In genomic region chr9:37800631-37801286, GRCh38 we compare ENCODE assay signal across 1 cellular context.
TF ChIP-seq lines count a peak whose summit lies in the region.

A gene with protein sequence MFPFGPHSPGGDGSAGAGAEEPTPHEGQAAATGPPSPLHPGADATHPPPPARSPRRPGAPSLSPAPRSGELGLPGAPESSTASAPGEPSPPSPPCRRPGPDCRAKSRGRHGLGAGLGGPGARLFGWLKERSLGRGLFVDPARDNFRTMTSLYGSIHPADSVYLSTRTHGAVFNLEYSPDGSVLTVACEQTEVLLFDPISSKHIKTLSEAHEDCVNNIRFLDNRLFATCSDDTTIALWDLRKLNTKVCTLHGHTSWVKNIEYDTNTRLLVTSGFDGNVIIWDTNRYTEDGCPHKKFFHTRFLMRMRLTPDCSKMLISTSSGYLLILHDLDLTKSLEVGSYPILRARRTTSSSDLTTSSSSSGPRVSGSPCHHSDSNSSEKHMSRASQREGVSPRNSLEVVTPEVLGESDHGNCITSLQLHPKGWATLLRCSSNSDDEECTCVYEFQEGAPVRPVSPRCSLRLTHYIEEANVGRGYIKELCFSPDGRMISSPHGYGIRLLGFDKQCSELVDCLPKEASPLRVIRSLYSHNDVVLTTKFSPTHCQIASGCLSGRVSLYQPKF (plus strand): TSS chr9:37800797. CDS start chr9:37800867, 70 bp downstream.

TF ChIP-seq in K562, 482 proteins besides CTCF, POLR2A, EP300 and RAD21 (continued from another document and continues in another):
- TF ChIP-seq ZKSCAN3 (CRISPR knock-in tag; IDR thresholded peaks at IDR 0.05) (no peak), KLF1 (tag; IDR thresholded peaks at IDR 0.05) (peak; percentile 87; the same call in 1 of the 2 replicates), ZBTB33 (CRISPR knock-in tag; IDR thresholded peaks at IDR 0.05) (peak; percentile 65; the same call in 1 of the 2 replicates), ESRRA (IDR thresholded peaks at IDR 0.05; ENCODE audit: borderline replicate concordance, low read depth) (peak; percentile 63), RUNX1 (IDR thresholded peaks at IDR 0.05; ENCODE audit: low read depth) (peak; percentile 90; the same call in 1 of the 2 replicates), GABPB1 (CRISPR knock-in tag; IDR thresholded peaks at IDR 0.05) (peak; percentile 100), NBN (IDR thresholded peaks at IDR 0.05; ENCODE audit: low read depth) (peak; percentile 93), ZNF316 (IDR thresholded peaks at IDR 0.05) (no peak), ZNF143 (CRISPR knock-in tag; IDR thresholded peaks at IDR 0.05) (no peak), MECOM (CRISPR knock-in tag; IDR thresholded peaks at IDR 0.05) (no peak), ESRRB (CRISPR knock-in tag; IDR thresholded peaks at IDR 0.05; ENCODE audit: borderline replicate concordance) (no peak), PTRF (tag; IDR thresholded peaks at IDR 0.05) (no peak), SIN3B (IDR thresholded peaks at IDR 0.05; ENCODE audit: low read depth) (peak; percentile 89), STAG1 (CRISPR knock-in tag; IDR thresholded peaks at IDR 0.05; ENCODE audit: borderline replicate concordance) (no peak; the same call in 1 of the 2 replicates), BDP1 (IDR thresholded peaks at IDR 0.05; ENCODE audit: insufficient read depth, insufficient read length) (no peak), MAZ (CRISPR knock-in tag; conservative IDR thresholded peaks at IDR 0.05 in 1 of 2, IDR thresholded peaks at IDR 0.05 in 1 of 2) (peak; percentile 95 to 99), STAT5B (CRISPR knock-in tag; IDR thresholded peaks at IDR 0.05) (no peak), POLR3G (IDR thresholded peaks at IDR 0.05; ENCODE audit: extremely low read depth, insufficient read length, insufficient replicate concordance) (no peak), GTF2E2 (tag; IDR thresholded peaks at IDR 0.05) (peak; percentile 87), MYBL2 (IDR thresholded peaks at IDR 0.05; ENCODE audit: low read depth) (no peak), MYBL2 (CRISPR knock-in tag; IDR thresholded peaks at IDR 0.05; ENCODE audit: borderline replicate concordance) (no peak; the same call in 1 of the 2 replicates), ETV5 (CRISPR knock-in tag; IDR thresholded peaks at IDR 0.05; ENCODE audit: low read depth) (peak; percentile 88; the same call in 1 of the 2 replicates), DACH1 (IDR thresholded peaks at IDR 0.05; ENCODE audit: partially characterized antibody) (peak; percentile 56), GABPA (tag; conservative IDR thresholded peaks at IDR 0.05; ENCODE audit: low read depth) (peak; percentile 100), ZNF384 (IDR thresholded peaks at IDR 0.05; ENCODE audit: low read depth, low read length) (peak; percentile 65; the same call in 1 of the 2 replicates), ZNF584 (CRISPR knock-in tag; IDR thresholded peaks at IDR 0.05; ENCODE audit: low read depth) (no peak), ZNF444 (CRISPR knock-in tag; IDR thresholded peaks at IDR 0.05) (0 out of 2 replicates have a peak, but pooled peaks have one; percentile 6), MCM5 (IDR thresholded peaks at IDR 0.05; ENCODE audit: low read depth) (no peak), GTF3C2 (IDR thresholded peaks at IDR 0.05; ENCODE audit: borderline replicate concordance, extremely low read depth, insufficient read length) (no peak), NFYB (IDR thresholded peaks at IDR 0.05; ENCODE audit: extremely low read depth, insufficient read length) (no peak), CHD4 (IDR thresholded peaks at IDR 0.05; ENCODE audit: insufficient read depth, insufficient replicate concordance, low read depth, low read length, poor library complexity, severe bottlenecking) (no peak), POU5F1 (IDR thresholded peaks at IDR 0.05; ENCODE audit: borderline replicate concordance, low read depth, low read length, partially characterized antibody) (no peak), SAFB (IDR thresholded peaks at IDR 0.05; ENCODE audit: borderline replicate concordance, low read depth, low read length) (no peak), MXI1 (IDR thresholded peaks at IDR 0.05; ENCODE audit: low read depth, low read length) (peak; percentile 67; the same call in 1 of the 2 replicates), ZSCAN32 (CRISPR knock-in tag; IDR thresholded peaks at IDR 0.05) (no peak), ZNF121 (CRISPR knock-in tag; conservative IDR thresholded peaks at IDR 0.05) (no peak), XRCC4 (IDR thresholded peaks at IDR 0.05; ENCODE audit: extremely low read depth, insufficient read depth, insufficient read length) (no peak), ZNF75A (CRISPR knock-in tag; IDR thresholded peaks at IDR 0.05) (no peak), DMBX1 (CRISPR knock-in tag; IDR thresholded peaks at IDR 0.05; ENCODE audit: borderline replicate concordance) (peak; percentile 57), ZNF274 (IDR thresholded peaks at IDR 0.05; ENCODE audit: borderline replicate concordance, low read depth, low read length) (no peak), FOS (IDR thresholded peaks at IDR 0.05; ENCODE audit: extremely low read depth, insufficient read length) (no peak), ZBTB17 (CRISPR knock-in tag; IDR thresholded peaks at IDR 0.05) (peak; percentile 64; the same call in 1 of the 2 replicates), ZNF589 (CRISPR knock-in tag; IDR thresholded peaks at IDR 0.05; ENCODE audit: low read depth) (no peak), MBD2 (IDR thresholded peaks at IDR 0.05; ENCODE audit: borderline replicate concordance, low read depth) (peak; percentile 80; the same call in 1 of the 2 replicates), PTBP1 (IDR thresholded peaks at IDR 0.05; ENCODE audit: low read depth, low read length) (no peak), SMAD3 (CRISPR knock-in tag; conservative IDR thresholded peaks at IDR 0.05) (peak; percentile 71; the same call in 1 of the 2 replicates), E2F5 (CRISPR knock-in tag; IDR thresholded peaks at IDR 0.05) (0 out of 2 replicates have a peak, but pooled peaks have one; percentile 5), ZNF830 (CRISPR knock-in tag; IDR thresholded peaks at IDR 0.05) (peak; percentile 97), PATZ1 (CRISPR knock-in tag; IDR thresholded peaks at IDR 0.05; ENCODE audit: borderline replicate concordance) (peak; percentile 79; the same call in 1 of the 2 replicates), GATAD2A (IDR thresholded peaks at IDR 0.05) (peak; percentile 95)
- TF ChIP-seq, protein P1, sequence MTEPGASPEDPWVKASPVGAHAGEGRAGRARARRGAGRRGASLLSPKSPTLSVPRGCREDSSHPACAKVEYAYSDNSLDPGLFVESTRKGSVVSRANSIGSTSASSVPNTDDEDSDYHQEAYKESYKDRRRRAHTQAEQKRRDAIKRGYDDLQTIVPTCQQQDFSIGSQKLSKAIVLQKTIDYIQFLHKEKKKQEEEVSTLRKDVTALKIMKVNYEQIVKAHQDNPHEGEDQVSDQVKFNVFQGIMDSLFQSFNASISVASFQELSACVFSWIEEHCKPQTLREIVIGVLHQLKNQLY (CRISPR knock-in tag; conservative IDR thresholded peaks at IDR 0.05) = no peak; a peak in 1 of 4 replicates
- TF ChIP-seq, protein P2, sequence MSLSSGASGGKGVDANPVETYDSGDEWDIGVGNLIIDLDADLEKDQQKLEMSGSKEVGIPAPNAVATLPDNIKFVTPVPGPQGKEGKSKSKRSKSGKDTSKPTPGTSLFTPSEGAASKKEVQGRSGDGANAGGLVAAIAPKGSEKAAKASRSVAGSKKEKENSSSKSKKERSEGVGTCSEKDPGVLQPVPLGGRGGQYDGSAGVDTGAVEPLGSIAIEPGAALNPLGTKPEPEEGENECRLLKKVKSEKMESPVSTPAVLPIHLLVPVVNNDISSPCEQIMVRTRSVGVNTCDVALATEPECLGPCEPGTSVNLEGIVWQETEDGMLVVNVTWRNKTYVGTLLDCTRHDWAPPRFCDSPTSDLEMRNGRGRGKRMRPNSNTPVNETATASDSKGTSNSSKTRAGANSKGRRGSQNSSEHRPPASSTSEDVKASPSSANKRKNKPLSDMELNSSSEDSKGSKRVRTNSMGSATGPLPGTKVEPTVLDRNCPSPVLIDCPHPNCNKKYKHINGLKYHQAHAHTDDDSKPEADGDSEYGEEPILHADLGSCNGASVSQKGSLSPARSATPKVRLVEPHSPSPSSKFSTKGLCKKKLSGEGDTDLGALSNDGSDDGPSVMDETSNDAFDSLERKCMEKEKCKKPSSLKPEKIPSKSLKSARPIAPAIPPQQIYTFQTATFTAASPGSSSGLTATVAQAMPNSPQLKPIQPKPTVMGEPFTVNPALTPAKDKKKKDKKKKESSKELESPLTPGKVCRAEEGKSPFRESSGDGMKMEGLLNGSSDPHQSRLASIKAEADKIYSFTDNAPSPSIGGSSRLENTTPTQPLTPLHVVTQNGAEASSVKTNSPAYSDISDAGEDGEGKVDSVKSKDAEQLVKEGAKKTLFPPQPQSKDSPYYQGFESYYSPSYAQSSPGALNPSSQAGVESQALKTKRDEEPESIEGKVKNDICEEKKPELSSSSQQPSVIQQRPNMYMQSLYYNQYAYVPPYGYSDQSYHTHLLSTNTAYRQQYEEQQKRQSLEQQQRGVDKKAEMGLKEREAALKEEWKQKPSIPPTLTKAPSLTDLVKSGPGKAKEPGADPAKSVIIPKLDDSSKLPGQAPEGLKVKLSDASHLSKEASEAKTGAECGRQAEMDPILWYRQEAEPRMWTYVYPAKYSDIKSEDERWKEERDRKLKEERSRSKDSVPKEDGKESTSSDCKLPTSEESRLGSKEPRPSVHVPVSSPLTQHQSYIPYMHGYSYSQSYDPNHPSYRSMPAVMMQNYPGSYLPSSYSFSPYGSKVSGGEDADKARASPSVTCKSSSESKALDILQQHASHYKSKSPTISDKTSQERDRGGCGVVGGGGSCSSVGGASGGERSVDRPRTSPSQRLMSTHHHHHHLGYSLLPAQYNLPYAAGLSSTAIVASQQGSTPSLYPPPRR (CRISPR knock-in tag; IDR thresholded peaks at IDR 0.05; ENCODE audit: borderline replicate concordance) = no peak
- TF ChIP-seq, protein P3, sequence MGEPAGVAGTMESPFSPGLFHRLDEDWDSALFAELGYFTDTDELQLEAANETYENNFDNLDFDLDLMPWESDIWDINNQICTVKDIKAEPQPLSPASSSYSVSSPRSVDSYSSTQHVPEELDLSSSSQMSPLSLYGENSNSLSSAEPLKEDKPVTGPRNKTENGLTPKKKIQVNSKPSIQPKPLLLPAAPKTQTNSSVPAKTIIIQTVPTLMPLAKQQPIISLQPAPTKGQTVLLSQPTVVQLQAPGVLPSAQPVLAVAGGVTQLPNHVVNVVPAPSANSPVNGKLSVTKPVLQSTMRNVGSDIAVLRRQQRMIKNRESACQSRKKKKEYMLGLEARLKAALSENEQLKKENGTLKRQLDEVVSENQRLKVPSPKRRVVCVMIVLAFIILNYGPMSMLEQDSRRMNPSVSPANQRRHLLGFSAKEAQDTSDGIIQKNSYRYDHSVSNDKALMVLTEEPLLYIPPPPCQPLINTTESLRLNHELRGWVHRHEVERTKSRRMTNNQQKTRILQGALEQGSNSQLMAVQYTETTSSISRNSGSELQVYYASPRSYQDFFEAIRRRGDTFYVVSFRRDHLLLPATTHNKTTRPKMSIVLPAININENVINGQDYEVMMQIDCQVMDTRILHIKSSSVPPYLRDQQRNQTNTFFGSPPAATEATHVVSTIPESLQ (CRISPR knock-in tag; IDR thresholded peaks at IDR 0.05) = 0 out of 2 replicates have a peak, but pooled peaks have one; percentile 45
